8 cellular contexts compared by ENCODE assay signal in genomic region chr10:110495731-110496552, GRCh38. TPM values are rescaled to one million over a fixed set of nuclear protein-coding genes. Genes with fewer than 3 reads are reported as not detected.
A peak's percentile ranks its signal among the peaks of the same experiment; 100 is the strongest.
DNase-seq lines count a peak whose midpoint lies in the region; ATAC-seq and TF ChIP-seq lines count a peak whose summit lies in the region.

No MANE protein-coding gene starts in this region.

- H3K36me3 Mint-ChIP-seq in activated naive CD8-positive, alpha-beta T cell treated with anti-CD3 and anti-CD28 coated beads for 36 hours = peaks cover 31% of the 10 kb centered on the region

- H3K4me1 ChIP-seq in ES-I3 (ENCODE audit: insufficient read depth, low read length) (peaks cover 10% of the 10 kb centered on the region), RWPE2 (ENCODE audit: insufficient read depth, poor library complexity, severe bottlenecking) (peaks cover 45% of the 10 kb centered on the region), skeletal muscle tissue (ENCODE audit: control insufficient read depth in 3 of 3, insufficient read depth in 3 of 3, low read length in 3 of 3) (peaks cover 13 to 17% (median 15%) of the 10 kb centered on the region in 3 donors)

- no peaks in the 10 kb centered on the region for H3K27me3 Mint-ChIP-seq in activated naive CD8-positive, alpha-beta T cell treated with anti-CD3 and anti-CD28 coated beads for 36 hours

- peak; percentile 82 for DNase-seq in RWPE2 (ENCODE audit: low spot score)
- peak; percentile 68 for DNase-seq in activated naive CD8-positive, alpha-beta T cell treated with anti-CD3 and anti-CD28 coated beads for 36 hours
- DNase-seq in left cardiac atrium = peak; percentile 69
- DNase-seq in DMS79 (lab: John Stamatoyannopoulos, UW) = no peak

- H3K4me1 Mint-ChIP-seq in activated naive CD8-positive, alpha-beta T cell treated with anti-CD3 and anti-CD28 coated beads for 36 hours = peaks cover 24% of the 10 kb centered on the region

- TF ChIP-seq CTCF in RWPE2 (IDR thresholded peaks at IDR 0.05; ENCODE audit: poor library complexity, severe bottlenecking) = no peak

- peak overlapping the region; percentile 90 for H3K4me3 Mint-ChIP-seq in activated naive CD8-positive, alpha-beta T cell treated with anti-CD3 and anti-CD28 coated beads for 36 hours

- H3K9ac ChIP-seq in ES-I3 (ENCODE audit: low read depth, low read length) (peak overlapping the region; percentile 82; the same call in 1 of the 2 replicates), skeletal muscle tissue (ENCODE audit: low read depth in 1 of 3, low read length in 3 of 3) (peak overlapping the region in 1 of 3 donors; percentile 40)

- H3K9me3 Mint-ChIP-seq in activated naive CD8-positive, alpha-beta T cell treated with anti-CD3 and anti-CD28 coated beads for 36 hours = no peaks in the 10 kb centered on the region

- no peaks in the 10 kb centered on the region for H3K36me3 ChIP-seq in ES-I3 (ENCODE audit: insufficient read depth, low read length)
- H3K36me3 ChIP-seq in RWPE2 (ENCODE audit: low read depth) = peaks cover 21% of the 10 kb centered on the region
- H3K36me3 ChIP-seq in skeletal muscle tissue (ENCODE audit: control insufficient read depth in 3 of 3, insufficient read depth in 3 of 3, low read length in 3 of 3) = no peaks in the 10 kb centered on the region

- intact Hi-C loops in left cardiac atrium (cut with DNase I) = loop anchor here in 1 of 2 donors (5.0 kb wide), 1 partner anchor 41 kb away; no protein-coding TSS in a partner anchor

- peak; percentile 42 for ATAC-seq in RWPE2 (ENCODE audit: low read depth)
- ATAC-seq in left cardiac atrium = peak in 1 of 2 donors; percentile 29
- no peak for ATAC-seq in GM21529 (IDR thresholded peaks at IDR 0.05; ENCODE audit: unreplicated experiment)
- ATAC-seq in GM18873 (IDR thresholded peaks at IDR 0.05; ENCODE audit: low FRiP score, unreplicated experiment) = no peak

- H3K4me3 ChIP-seq in RWPE2 (ENCODE audit: severe bottlenecking) = peak overlapping the region; percentile 73
- peak overlapping the region; percentile 12 to 78 (median 74) for H3K4me3 ChIP-seq in skeletal muscle tissue (ENCODE audit: low read length in 3 of 3)

- H3K27ac Mint-ChIP-seq in activated naive CD8-positive, alpha-beta T cell treated with anti-CD3 and anti-CD28 coated beads for 36 hours = peak overlapping the region; percentile 89

- peak overlapping the region; percentile 92 for H3K27ac ChIP-seq in RWPE2 (ENCODE audit: poor library complexity, severe bottlenecking)
- H3K27ac ChIP-seq in skeletal muscle tissue (ENCODE audit: low read depth, low read length) = no peak overlapping the region

- H3K9me3 ChIP-seq in ES-I3 (ENCODE audit: control insufficient read depth, insufficient read depth, low read length) (no peaks in the 10 kb centered on the region), RWPE2 (ENCODE audit: severe bottlenecking) (no peaks in the 10 kb centered on the region), skeletal muscle tissue (ENCODE audit: control insufficient read depth in 3 of 3, low read length in 3 of 3) (no peaks in the 10 kb centered on the region)

- H3K27me3 ChIP-seq in RWPE2 (ENCODE audit: insufficient read depth, poor library complexity, severe bottlenecking) (no peaks in the 10 kb centered on the region), skeletal muscle tissue (ENCODE audit: control insufficient read depth in 3 of 3, insufficient read depth in 3 of 3, low read length in 3 of 3) (peaks cover 0 to 11% (median 9%) of the 10 kb centered on the region in 3 donors)

RNA-seq across cellular contexts. Expression of gene DUSP5, which starts 1.8 kb away (rescaled TPM):
- 10 to 100 TPM; 30.1 to 31.4 TPM for total RNA-seq in activated naive CD8-positive, alpha-beta T cell treated with anti-CD3 and anti-CD28 coated beads for 36 hours
- 10 to 100 TPM in 1 of 2 donors, 1 to 10 TPM in 1; 8.9 to 14.3 TPM for total RNA-seq in left cardiac atrium
- 5.2 TPM for total RNA-seq in skeletal muscle tissue
